Comparison of ENCODE assay signal across 1 cellular context in the genomic region with DNA sequence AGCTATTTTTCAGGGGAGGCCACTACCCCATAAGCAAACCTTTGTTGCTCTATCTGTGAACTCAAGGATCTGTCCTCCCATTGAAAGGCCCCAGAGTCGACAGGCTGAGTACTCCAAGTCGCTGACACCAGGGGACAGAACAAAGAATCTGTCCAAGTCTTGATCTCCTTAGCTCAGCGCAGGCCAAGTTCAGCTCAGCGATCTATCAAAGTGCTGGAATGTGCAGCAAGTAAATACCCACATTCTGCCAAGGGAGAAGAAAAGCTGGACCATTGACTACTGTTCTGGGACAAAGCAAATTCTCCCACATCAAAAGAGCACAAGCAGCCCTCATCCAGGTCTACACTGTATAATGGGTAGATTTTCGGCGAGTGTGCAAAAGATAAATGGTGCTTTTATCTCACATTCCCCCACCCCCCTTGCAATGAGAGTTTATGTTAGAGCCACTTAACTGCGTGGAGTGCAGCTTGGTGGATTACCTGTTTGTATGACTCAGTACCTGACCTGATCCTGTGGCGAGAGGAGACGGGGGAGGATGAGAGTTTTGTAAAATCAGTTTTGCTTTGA.
TF ChIP-seq lines count a peak whose summit lies in the region.

No MANE protein-coding gene starts in this region.

TF ChIP-seq in H1, 55 proteins besides CTCF, POLR2A, EP300 and RAD21:
- TF ChIP-seq, protein P1, sequence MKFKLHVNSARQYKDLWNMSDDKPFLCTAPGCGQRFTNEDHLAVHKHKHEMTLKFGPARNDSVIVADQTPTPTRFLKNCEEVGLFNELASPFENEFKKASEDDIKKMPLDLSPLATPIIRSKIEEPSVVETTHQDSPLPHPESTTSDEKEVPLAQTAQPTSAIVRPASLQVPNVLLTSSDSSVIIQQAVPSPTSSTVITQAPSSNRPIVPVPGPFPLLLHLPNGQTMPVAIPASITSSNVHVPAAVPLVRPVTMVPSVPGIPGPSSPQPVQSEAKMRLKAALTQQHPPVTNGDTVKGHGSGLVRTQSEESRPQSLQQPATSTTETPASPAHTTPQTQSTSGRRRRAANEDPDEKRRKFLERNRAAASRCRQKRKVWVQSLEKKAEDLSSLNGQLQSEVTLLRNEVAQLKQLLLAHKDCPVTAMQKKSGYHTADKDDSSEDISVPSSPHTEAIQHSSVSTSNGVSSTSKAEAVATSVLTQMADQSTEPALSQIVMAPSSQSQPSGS (IDR thresholded peaks at IDR 0.05; ENCODE audit: low read length) = no peak
- TF ChIP-seq SIRT6 (IDR thresholded peaks at IDR 0.05; ENCODE audit: low read length) (no peak), SIX5 (IDR thresholded peaks at IDR 0.05; ENCODE audit: low read depth, low read length) (no peak), GABPA (IDR thresholded peaks at IDR 0.05; ENCODE audit: borderline replicate concordance, insufficient read depth, low read length) (no peak), ZNF274 (IDR thresholded peaks at IDR 0.05; ENCODE audit: borderline replicate concordance, extremely low read depth, low read length) (no peak), TCF12 (IDR thresholded peaks at IDR 0.05; ENCODE audit: low read depth, low read length) (no peak), KDM1A (IDR thresholded peaks at IDR 0.05; ENCODE audit: borderline replicate concordance, low read length) (no peak)
